ENCODE assay signal across 29 cellular contexts in the genomic region with DNA sequence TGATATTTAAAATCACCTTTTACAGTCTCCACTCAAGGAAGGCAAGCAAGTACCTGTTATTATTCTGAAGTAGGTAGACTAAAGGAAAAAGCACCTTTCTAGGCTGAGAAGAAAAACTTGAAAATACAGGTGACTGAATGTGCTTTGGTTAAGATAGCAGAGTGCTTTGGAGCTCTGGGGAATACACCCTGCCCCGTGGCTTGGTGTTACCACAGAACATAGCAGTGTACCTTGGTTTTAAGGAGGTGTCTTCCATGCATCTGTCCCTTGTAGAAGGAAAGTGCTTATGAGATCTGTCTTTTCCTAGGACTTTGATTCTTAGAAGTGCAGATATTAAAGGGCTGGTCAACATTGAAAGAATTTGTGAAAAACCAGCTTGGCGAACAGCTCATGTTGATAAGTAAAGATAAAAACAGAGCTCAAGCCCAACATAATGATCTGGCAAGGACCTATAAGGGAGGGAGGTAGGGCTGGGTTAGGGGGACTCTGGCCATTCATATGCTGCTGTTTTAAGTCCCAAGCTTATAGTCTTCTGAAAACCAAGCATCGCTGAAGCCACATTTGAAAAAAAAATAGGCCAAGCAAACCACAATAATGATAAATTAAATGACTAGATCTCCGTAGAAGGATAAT.
DNase-seq lines count a peak whose midpoint lies in the region; ATAC-seq and TF ChIP-seq lines count a peak whose summit lies in the region.
"Had no signal": no experiment of that assay in that cellular context is flagged by ENCODE, and none has a peak within 500 bp of the region (broad histone marks: within the 10 kb centered on the region; RNA-seq: fewer than 3 reads in every experiment).

No MANE protein-coding gene starts in this region.

- CTCF ChIA-PET in Caco-2 (lab: Charles Lee): interaction anchor here (0.6 kb wide), 1 partner anchor 499 kb away, joined by 3 read pairs; no protein-coding TSS in a partner anchor

- H3K9me3 Mint-ChIP-seq in Caco-2 (ENCODE audit: unreplicated experiment): peaks cover 10% of the 10 kb centered on the region
- H3K9me3 Mint-ChIP-seq: activated CD4-positive, alpha-beta T cell treated with anti-CD3 and anti-CD28 coated beads, Interleukin-2, amount 10 ng/mL, durations not matched to agents 7 days and 5 days; activated naive CD8-positive, alpha-beta T cell treated with anti-CD3 and anti-CD28 coated beads, Interleukin-2, amount 10 ng/mL, durations not matched to agents 7 days and 5 days; activated T-cell treated with anti-CD3 and anti-CD28 coated beads, Interleukin-2, amount 50 U/mL, for 4 hours; dendritic cell treated with granulocyte-macrophage colony-stimulating factor and Interleukin-4, amounts not matched to agents 40 ng/mL and 50 ng/mL, for 4 days; natural killer cell; T-cell had no signal

- H2AFZ ChIP-seq in SU-DHL-6 (ENCODE audit: low read depth, low read length, severe bottlenecking): no peak overlapping the region

- TF ChIP-seq EP300 in sigmoid colon (IDR thresholded peaks at IDR 0.05): no peak

- H3K9me3 ChIP-seq in Caco-2: no peaks in the 10 kb centered on the region
- no peaks in the 10 kb centered on the region for H3K9me3 ChIP-seq in SU-DHL-6 (ENCODE audit: insufficient read depth, low read length)
- H3K9me3 ChIP-seq in left lung: no peaks in the 10 kb centered on the region
- H3K9me3 ChIP-seq in sigmoid colon: no peaks in the 10 kb centered on the region
- H3K9me3 ChIP-seq: ascending aorta, esophagus muscularis mucosa, heart left ventricle, SJSA1 had no signal

- H3K79me2 ChIP-seq in SU-DHL-6 (ENCODE audit: insufficient read depth, low read length): peaks cover 99% of the 10 kb centered on the region

- no peaks in the 10 kb centered on the region for H3K36me3 ChIP-seq in Caco-2 (ENCODE audit: control insufficient read depth, insufficient read depth, low read length)
- H3K36me3 ChIP-seq in SU-DHL-6 (ENCODE audit: low read length): 0 out of 2 replicates have a peak, but pooled peaks cover 6% of the 10 kb centered on the region
- no peaks in the 10 kb centered on the region for H3K36me3 ChIP-seq in left lung
- H3K36me3 ChIP-seq in sigmoid colon: no peaks in the 10 kb centered on the region
- H3K36me3 ChIP-seq: ascending aorta, esophagus muscularis mucosa, heart left ventricle, SJSA1 had no signal

- no peaks in the 10 kb centered on the region for H3K27me3 Mint-ChIP-seq in Caco-2 (ENCODE audit: insufficient read depth, unreplicated experiment)
- H3K27me3 Mint-ChIP-seq: activated CD4-positive, alpha-beta T cell treated with anti-CD3 and anti-CD28 coated beads, Interleukin-2, amount 10 ng/mL, durations not matched to agents 7 days and 5 days; activated CD8-positive, alpha-beta memory T cell treated with anti-CD3 and anti-CD28 coated beads, Interleukin-2, amount 10 ng/mL, durations not matched to agents 7 days and 5 days; CD4-positive, CD25-positive, alpha-beta regulatory T cell had no signal

- H3K27ac Mint-ChIP-seq in Caco-2 (ENCODE audit: unreplicated experiment): peak overlapping the region; percentile 37
- H3K27ac Mint-ChIP-seq: activated CD4-positive, alpha-beta T cell treated with anti-CD3 and anti-CD28 coated beads, Interleukin-2, amount 10 ng/mL, durations not matched to agents 7 days and 5 days; activated CD8-positive, alpha-beta memory T cell treated with anti-CD3 and anti-CD28 coated beads, Interleukin-2, amount 10 ng/mL, durations not matched to agents 7 days and 5 days; activated naive CD8-positive, alpha-beta T cell treated with anti-CD3 and anti-CD28 coated beads, Interleukin-2, amount 10 ng/mL, durations not matched to agents 7 days and 5 days; CD4-positive, CD25-positive, alpha-beta regulatory T cell; dendritic cell treated with granulocyte-macrophage colony-stimulating factor and Interleukin-4, amounts not matched to agents 40 ng/mL and 50 ng/mL, for 4 days; natural killer cell; T-cell had no signal

- H3K9ac ChIP-seq in SU-DHL-6 (ENCODE audit: low read length): no peak overlapping the region

- WGBS in sigmoid colon, 2 donors: 89 to 91% methylated on average over 4 of the region's 4 CpGs

- no peak overlapping the region for H3K4me2 ChIP-seq in SU-DHL-6 (ENCODE audit: low read depth, low read length, poor library complexity, severe bottlenecking)

- H3K27ac ChIP-seq in SU-DHL-6 (ENCODE audit: low read depth, low read length) (peak overlapping the region; percentile 28; the same call in 1 of the 2 replicates), left lung (peak overlapping the region in 1 of 2 donors; percentile 48), sigmoid colon (peak overlapping the region in 3 of 4 donors; percentile 72 to 77 (median 73))
- H3K27ac ChIP-seq: RWPE1, SJSA1 had no signal

- no peak for DNase-seq in Caco-2
- no peak for DNase-seq in left lung
- no peak for DNase-seq in sigmoid colon
- DNase-seq in posterior vena cava (ENCODE audit: low spot score): no peak
- DNase-seq: activated CD4-positive, alpha-beta T cell treated with anti-CD3 and anti-CD28 coated beads, Interleukin-2, amount 10 ng/mL, durations not matched to agents 7 days and 5 days; activated CD8-positive, alpha-beta memory T cell treated with anti-CD3 and anti-CD28 coated beads, Interleukin-2, amount 10 ng/mL, durations not matched to agents 7 days and 5 days; activated gamma-delta T cell treated with Interleukin-2 at 50 U/mL for 16 hours; activated naive CD8-positive, alpha-beta T cell treated with anti-CD3 and anti-CD28 coated beads, Interleukin-2, amount 10 ng/mL, durations not matched to agents 7 days and 5 days; activated T-cell treated with anti-CD3 and anti-CD28 coated beads, Interleukin-2, amount 50 U/mL, for 4 hours; CD4-positive, CD25-positive, alpha-beta regulatory T cell; foreskin fibroblast; heart left ventricle; MV-4-11; natural killer cell; NCI-H146; stimulated activated CD4-positive, alpha-beta T cell treated with anti-CD3 and anti-CD28 coated beads, Interleukin-2, amount 100 ng/mL, for 24 hours; stimulated activated naive CD8-positive, alpha-beta T cell treated with anti-CD3 and anti-CD28 coated beads, Interleukin-15, Interleukin-2, amounts not matched to agents 100 U/mL and 50 U/mL, for 24 hours; T-cell had no signal

- no peaks in the 10 kb centered on the region for H3K36me3 Mint-ChIP-seq in Caco-2 (ENCODE audit: insufficient read depth, unreplicated experiment)
- H3K36me3 Mint-ChIP-seq: activated CD8-positive, alpha-beta memory T cell treated with anti-CD3 and anti-CD28 coated beads, Interleukin-2, amount 10 ng/mL, durations not matched to agents 7 days and 5 days; activated naive CD8-positive, alpha-beta T cell treated with anti-CD3 and anti-CD28 coated beads, Interleukin-2, amount 10 ng/mL, durations not matched to agents 7 days and 5 days; CD4-positive, CD25-positive, alpha-beta regulatory T cell; natural killer cell; T-cell had no signal

- intact Hi-C loops in Caco-2 (cut with micrococcal nuclease; ENCODE audit: unreplicated experiment) (loop anchor here (5.0 kb wide), 2 partner anchors 228 to 318 kb away; no protein-coding TSS in a partner anchor), left lung (cut with DNase I) (no loop called here), sigmoid colon (cut with DNase I) (no loop called here), posterior vena cava (cut with DNase I) (no loop called here)

- H3K27me3 ChIP-seq in Caco-2 (replicated peaks; ENCODE audit: control insufficient read depth, insufficient read depth, low read length) (no peaks in the 10 kb centered on the region), SU-DHL-6 (ENCODE audit: low read length) (no peaks in the 10 kb centered on the region), left lung (no peaks in the 10 kb centered on the region), sigmoid colon (no peaks in the 10 kb centered on the region)
- H3K27me3 ChIP-seq: ascending aorta, esophagus muscularis mucosa, heart left ventricle, SJSA1 had no signal

- 0 out of 2 replicates have a peak, but pooled peaks cover 6% of the 10 kb centered on the region for H3F3A ChIP-seq in SU-DHL-6 (ENCODE audit: insufficient read depth)

- H3K4me1 ChIP-seq in Caco-2 (peaks cover 71% of the 10 kb centered on the region), left lung (peaks cover 29 to 32% of the 10 kb centered on the region in 2 donors), sigmoid colon (peaks cover 0 to 86% (median 64%) of the 10 kb centered on the region in 4 donors)
- H3K4me1 ChIP-seq: SJSA1 had no signal

- no peak for TF ChIP-seq CTCF in Caco-2 (IDR thresholded peaks at IDR 0.05; ENCODE audit: insufficient read depth in 1 of 2, low read depth in 1 of 2, low read length in 1 of 2, severe bottlenecking in 1 of 2, unreplicated experiment in 1 of 2)
- no peak for TF ChIP-seq CTCF in SU-DHL-6 (IDR thresholded peaks at IDR 0.05; ENCODE audit: insufficient read depth, low read length, poor library complexity, severe bottlenecking)
- TF ChIP-seq CTCF in left lung (IDR thresholded peaks at IDR 0.05): no peak
- no peak for TF ChIP-seq CTCF in sigmoid colon (IDR thresholded peaks at IDR 0.05)

- TF ChIP-seq POLR2A in sigmoid colon (IDR thresholded peaks at IDR 0.05): no peak

- POLR2A ChIA-PET in Caco-2 (lab: Charles Lee): interaction anchor here (1.3 kb wide), 1 partner anchor 69 kb away, joined by 27 read pairs; no protein-coding TSS in a partner anchor

- H3K4me1 Mint-ChIP-seq in Caco-2 (ENCODE audit: low read depth, unreplicated experiment): peaks cover 59% of the 10 kb centered on the region
- H3K4me1 Mint-ChIP-seq: activated CD4-positive, alpha-beta T cell treated with anti-CD3 and anti-CD28 coated beads, Interleukin-2, amount 10 ng/mL, durations not matched to agents 7 days and 5 days; activated CD8-positive, alpha-beta memory T cell treated with anti-CD3 and anti-CD28 coated beads, Interleukin-2, amount 10 ng/mL, durations not matched to agents 7 days and 5 days; activated naive CD8-positive, alpha-beta T cell treated with anti-CD3 and anti-CD28 coated beads, Interleukin-2, amount 10 ng/mL, durations not matched to agents 7 days and 5 days; CD4-positive, CD25-positive, alpha-beta regulatory T cell; natural killer cell; T-cell had no signal

- H4K20me1 ChIP-seq in SU-DHL-6 (ENCODE audit: low read depth, low read length): 0 out of 2 replicates have a peak, but pooled peaks cover 4% of the 10 kb centered on the region

- H3K4me3 Mint-ChIP-seq in Caco-2 (ENCODE audit: unreplicated experiment): no peak overlapping the region
- H3K4me3 Mint-ChIP-seq: activated CD4-positive, alpha-beta T cell treated with anti-CD3 and anti-CD28 coated beads, Interleukin-2, amount 10 ng/mL, durations not matched to agents 7 days and 5 days; activated CD8-positive, alpha-beta memory T cell treated with anti-CD3 and anti-CD28 coated beads, Interleukin-2, amount 10 ng/mL, durations not matched to agents 7 days and 5 days; activated naive CD8-positive, alpha-beta T cell treated with anti-CD3 and anti-CD28 coated beads, Interleukin-2, amount 10 ng/mL, durations not matched to agents 7 days and 5 days; activated T-cell treated with anti-CD3 and anti-CD28 coated beads, Interleukin-2, amount 50 U/mL, for 4 hours; CD4-positive, CD25-positive, alpha-beta regulatory T cell; dendritic cell treated with granulocyte-macrophage colony-stimulating factor and Interleukin-4, amounts not matched to agents 40 ng/mL and 50 ng/mL, for 4 days; natural killer cell; T-cell had no signal

- H3K9me2 ChIP-seq in SU-DHL-6 (replicated peaks; ENCODE audit: insufficient read depth, low read length): no peaks in the 10 kb centered on the region

- no peak overlapping the region for H3K4me3 ChIP-seq in Caco-2 (ENCODE audit: low read depth, low read length)
- no peak overlapping the region for H3K4me3 ChIP-seq in SU-DHL-6 (ENCODE audit: insufficient read depth, low read length, poor library complexity, severe bottlenecking)
- no peak overlapping the region for H3K4me3 ChIP-seq in left lung
- H3K4me3 ChIP-seq in sigmoid colon: no peak overlapping the region
- H3K4me3 ChIP-seq: ascending aorta, esophagus muscularis mucosa, GM12878, heart left ventricle, SJSA1 had no signal

- no TSS peak for BruUV-seq in Caco-2 (replicated peaks; lab: Mats Ljungman, UMichigan)

- ATAC-seq in left lung (peak; percentile 10), GM21360 (IDR thresholded peaks at IDR 0.05; ENCODE audit: unreplicated experiment) (no peak), HG02885 (IDR thresholded peaks at IDR 0.05; ENCODE audit: poor library complexity, unreplicated experiment) (no peak), HG02798 (IDR thresholded peaks at IDR 0.05; ENCODE audit: poor library complexity, unreplicated experiment) (no peak)
- ATAC-seq: activated CD8-positive, alpha-beta memory T cell treated with anti-CD3 and anti-CD28 coated beads, Interleukin-2, amount 10 ng/mL, durations not matched to agents 7 days and 5 days; activated T-cell treated with anti-CD3 and anti-CD28 coated beads, Interleukin-2, amount 50 U/mL, for 4 hours; GM12878; heart left ventricle; HepG2; natural killer cell; stimulated activated naive CD8-positive, alpha-beta T cell treated with anti-CD3 and anti-CD28 coated beads, Interleukin-15, Interleukin-2, amounts not matched to agents 100 U/mL and 50 U/mL, for 24 hours; T-cell had no signal
